In the genomic region with DNA sequence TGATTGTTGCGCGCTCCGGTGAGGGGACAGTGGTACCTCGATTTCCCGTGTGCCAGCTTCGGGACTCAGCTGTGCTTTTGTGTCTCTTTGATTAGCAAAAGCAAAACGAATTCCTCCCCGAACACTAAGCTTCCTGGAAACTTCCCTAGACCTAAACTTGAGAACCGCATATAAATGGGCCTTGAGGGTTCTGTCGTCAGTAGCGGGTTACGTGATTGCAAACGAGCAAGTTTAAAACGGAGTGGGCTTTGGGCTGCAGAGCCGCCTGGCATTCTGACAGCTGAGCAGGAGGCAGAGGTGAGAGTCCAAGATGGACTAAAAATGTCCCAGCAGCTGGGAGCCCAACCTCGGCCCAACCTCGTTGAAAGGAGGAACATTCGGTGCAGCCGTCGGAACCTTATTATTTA, we compare ENCODE assay signal across 8 cellular contexts. TPM values are rescaled to one million over a fixed set of nuclear protein-coding genes. Genes with fewer than 3 reads are reported as not detected.
DNase-seq lines count a peak whose midpoint lies in the region; ATAC-seq and TF ChIP-seq lines count a peak whose summit lies in the region.

No MANE protein-coding gene starts in this region.

- H3K4me2 ChIP-seq in GM23248 (ENCODE audit: unreplicated experiment), result peak overlapping the region; percentile 89
- peak overlapping the region; percentile 79 for H3K4me2 ChIP-seq in SU-DHL-6 (ENCODE audit: low read depth, low read length, poor library complexity, severe bottlenecking)

- peak overlapping the region; percentile 79 for H3K9ac ChIP-seq in GM23248
- peak overlapping the region; percentile 68 for H3K9ac ChIP-seq in SU-DHL-6 (ENCODE audit: low read length)

- H3K79me2 ChIP-seq in GM23248 (ENCODE audit: insufficient read depth) (peaks cover 33% of the 10 kb centered on the region), SU-DHL-6 (ENCODE audit: insufficient read depth, low read length) (peaks cover 7% of the 10 kb centered on the region; the same call in 1 of the 2 replicates)

- H3K9me3 ChIP-seq in GM23248 (ENCODE audit: low read depth) (no peaks in the 10 kb centered on the region), SU-DHL-6 (ENCODE audit: insufficient read depth, low read length) (no peaks in the 10 kb centered on the region), tibial artery (no peaks in the 10 kb centered on the region)

- H2AFZ ChIP-seq in GM23248 (peak overlapping the region; percentile 75), SU-DHL-6 (ENCODE audit: low read depth, low read length, severe bottlenecking) (peak overlapping the region; percentile 63)

- TF ChIP-seq CTCF in C4-2B (conservative IDR thresholded peaks at IDR 0.05) (no peak), SU-DHL-6 (IDR thresholded peaks at IDR 0.05; ENCODE audit: insufficient read depth, low read length, poor library complexity, severe bottlenecking) (no peak), tibial artery (IDR thresholded peaks at IDR 0.05) (no peak)

- 7 to 8% methylated on average over 20 of the region's 20 CpGs for WGBS in GM23248 (ENCODE audit: low coverage in 1 of 2, low lambda C conversion rate in 2 of 2, missing lambda C conversion rate in 2 of 2), 2 experiments

- DNase-seq in GM23248 (peak; percentile 57), medulla oblongata (ENCODE audit: extremely low spot score) (peak; percentile 71), tibial artery (peak; percentile 34 to 79), GM19240 (ENCODE audit: insufficient read length, low spot score) (no peak)
- DNase-seq in effector CD4-positive, alpha-beta T cell, result peak; percentile 7

- no peak for ATAC-seq in GM19467 (IDR thresholded peaks at IDR 0.05; ENCODE audit: unreplicated experiment)

- H3K4me1 ChIP-seq in GM23248 (ENCODE audit: insufficient read depth) (peaks cover 26% of the 10 kb centered on the region), tibial artery (peaks cover 0 to 64% (median 33%) of the 10 kb centered on the region in 4 donors)

- peak overlapping the region; percentile 92 for H3K4me3 ChIP-seq in GM23248
- H3K4me3 ChIP-seq in SU-DHL-6 (ENCODE audit: insufficient read depth, low read length, poor library complexity, severe bottlenecking), result peak overlapping the region; percentile 70
- H3K4me3 ChIP-seq in tibial artery, result peak overlapping the region; percentile 80 to 91

- H3K27me3 ChIP-seq in GM23248 (replicated peaks; ENCODE audit: insufficient read depth) (no peaks in the 10 kb centered on the region), SU-DHL-6 (ENCODE audit: low read length) (no peaks in the 10 kb centered on the region), tibial artery (no peaks in the 10 kb centered on the region)

- in situ Hi-C loops in GM23248 (cut with MboI), result no loop called here

- H3K27ac ChIP-seq in C4-2B, result peak overlapping the region; percentile 91
- peak overlapping the region; percentile 63 for H3K27ac ChIP-seq in GM23248
- H3K27ac ChIP-seq in SU-DHL-6 (ENCODE audit: low read depth, low read length), result no peak overlapping the region
- peak overlapping the region; percentile 96 to 99 for H3K27ac ChIP-seq in tibial artery

- no peaks in the 10 kb centered on the region for H4K20me1 ChIP-seq in GM23248 (ENCODE audit: insufficient read depth)
- no peaks in the 10 kb centered on the region; the same call in 1 of the 2 replicates for H4K20me1 ChIP-seq in SU-DHL-6 (ENCODE audit: low read depth, low read length)

- intact Hi-C loops in tibial artery (cut with DNase I; ENCODE audit: low total_unique reads), result no loop called here

- H3K36me3 ChIP-seq in GM23248 (ENCODE audit: low read depth) (no peaks in the 10 kb centered on the region), SU-DHL-6 (ENCODE audit: low read length) (no peaks in the 10 kb centered on the region), tibial artery (no peaks in the 10 kb centered on the region)

- H3F3A ChIP-seq in GM23248 (ENCODE audit: insufficient read depth) (peaks cover 9% of the 10 kb centered on the region; the same call in 1 of the 2 replicates), SU-DHL-6 (ENCODE audit: insufficient read depth) (peaks cover 17% of the 10 kb centered on the region; the same call in 1 of the 2 replicates)

- no peaks in the 10 kb centered on the region for H3K9me2 ChIP-seq in GM23248 (ENCODE audit: insufficient read depth)
- no peaks in the 10 kb centered on the region for H3K9me2 ChIP-seq in SU-DHL-6 (replicated peaks; ENCODE audit: insufficient read depth, low read length)

RNA-seq across cellular contexts. Expression of gene TAPT1, which starts 1.2 kb away (rescaled TPM):
- total RNA-seq in GM23248 (2014; rRNA removed; shearing (Covaris generic)), result 13.2 and 16.8 TPM in 2 replicates
- polyA plus RNA-seq in GM23248 (2016; fragmentation: Nextera tagmentation; extraction: Ambion mirVana), result 7.8 and 9.7 TPM in 2 replicates
